ENCODE assay signal across 24 cellular contexts in the genomic region with DNA sequence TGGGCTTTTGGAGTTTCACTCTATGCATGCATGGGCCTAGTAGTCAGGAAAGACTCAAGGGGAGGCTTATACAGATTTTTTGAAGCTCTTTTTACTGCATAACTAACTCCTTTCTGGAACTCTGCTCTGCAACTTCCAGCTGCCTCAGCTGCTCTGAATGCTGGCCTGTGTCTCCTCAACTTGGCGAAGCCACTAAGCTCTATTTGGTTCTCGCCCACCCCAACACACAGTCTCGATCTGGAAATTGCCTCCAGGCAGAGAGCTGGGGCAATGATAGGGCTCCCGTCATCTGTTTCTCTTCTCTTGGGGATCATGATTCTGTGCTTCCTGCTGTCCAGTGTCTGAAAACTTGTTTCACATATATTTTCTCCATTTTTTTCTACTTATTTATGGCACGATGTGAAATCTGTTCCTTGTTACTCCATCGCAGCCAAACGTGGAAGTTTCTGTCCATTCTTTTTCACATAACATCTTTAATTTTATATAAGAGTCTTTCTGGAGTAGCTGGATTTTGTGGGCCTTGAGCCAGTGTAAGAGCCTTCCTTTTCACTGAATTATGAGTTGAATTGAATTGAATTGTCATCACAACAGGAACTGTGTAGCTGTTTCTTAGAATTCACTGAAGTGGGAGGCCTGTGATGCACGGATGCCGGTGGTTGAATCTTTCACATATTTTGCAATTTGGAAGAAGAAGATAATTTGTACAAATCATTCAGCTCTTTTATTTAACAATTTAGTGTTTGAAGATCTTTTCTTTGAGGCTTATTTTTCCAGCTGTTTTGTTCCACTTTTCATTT. TPM values are rescaled to one million over a fixed set of nuclear protein-coding genes. Genes with fewer than 3 reads are reported as not detected.
DNase-seq lines count a peak whose midpoint lies in the region; ATAC-seq, FAIRE-seq and TF ChIP-seq lines count a peak whose summit lies in the region.
"Had no signal": no experiment of that assay in that cellular context is flagged by ENCODE, and none has a peak within 500 bp of the region (broad histone marks: within the 10 kb centered on the region; RNA-seq: fewer than 3 reads in every experiment).

No MANE protein-coding gene starts in this region.

- H3K9ac ChIP-seq in astrocyte (ENCODE audit: low read length): no peak overlapping the region

- peaks cover 45% of the 10 kb centered on the region for H3K79me2 ChIP-seq in astrocyte (ENCODE audit: insufficient read depth, low read length)

- H3K27ac Mint-ChIP-seq in activated T-cell treated with anti-CD3 and anti-CD28 coated beads, Interleukin-2, amount 50 U/mL, for 72 hours: peak overlapping the region; percentile 97
- H3K27ac Mint-ChIP-seq in T-helper 17 cell (peak overlapping the region; percentile 84), astrocyte (ENCODE audit: unreplicated experiment) (no peak overlapping the region), nephron (peak overlapping the region; percentile 34 to 80 (median 53))

- H3K27me3 ChIP-seq in astrocyte (ENCODE audit: insufficient read depth, low read length): no peaks in the 10 kb centered on the region
- H3K27me3 ChIP-seq: sigmoid colon, tibial nerve had no signal

- H3K4me1 ChIP-seq in astrocyte (ENCODE audit: insufficient read depth, low read length): peaks cover 4% of the 10 kb centered on the region
- H3K4me1 ChIP-seq: sigmoid colon, tibial nerve had no signal

- H3K4me2 ChIP-seq in astrocyte (ENCODE audit: low read length): no peak overlapping the region

- DNase-seq in activated T-cell treated with anti-CD3 and anti-CD28 coated beads, Interleukin-2, amount 50 U/mL, for 72 hours: no peak
- no peak for DNase-seq in activated T-cell treated with anti-CD3 and anti-CD28 coated beads, Interleukin-2, amount 50 U/mL, for 1 hour
- DNase-seq in T-helper 17 cell (no peak), astrocyte (ENCODE audit: low read depth) (no peak), RKO (ENCODE audit: low spot score) (no peak), iPS-NIHi11 (ENCODE audit: low spot score) (no peak)
- DNase-seq: cerebellar nuclear complex; mesendoderm; naive B cell; NCI-H1417 treated with DMSO at 0.1 percent for 48 hours; NCI-H2107; NCI-H524; sigmoid colon; stimulated activated CD4-positive, alpha-beta T cell treated with anti-CD3 and anti-CD28 coated beads, Interleukin-1b, Interleukin-23, amount 100 ng/mL, for 48 hours had no signal

- no peak overlapping the region for H3K27ac ChIP-seq in astrocyte (ENCODE audit: low read depth, low read length)
- H3K27ac ChIP-seq: RWPE1, tibial nerve had no signal

- peak; percentile 17 for FAIRE-seq in astrocyte (lab: Jason Lieb, UNC)
- FAIRE-seq: G401.6 had no signal

- H3K9me3 Mint-ChIP-seq in activated T-cell treated with anti-CD3 and anti-CD28 coated beads, Interleukin-2, amount 50 U/mL, for 72 hours: no peaks in the 10 kb centered on the region
- H3K9me3 Mint-ChIP-seq in astrocyte (ENCODE audit: unreplicated experiment) (no peaks in the 10 kb centered on the region), nephron (peaks cover 44% of the 10 kb centered on the region)

- H4K20me1 ChIP-seq in astrocyte (ENCODE audit: insufficient read depth, low read length): peaks cover 49% of the 10 kb centered on the region

- no peak overlapping the region for H3K4me3 ChIP-seq in astrocyte (ENCODE audit: insufficient read depth, low read depth, low read length)
- H3K4me3 ChIP-seq: sigmoid colon, tibial nerve had no signal

- H3K9me3 ChIP-seq in T-helper 17 cell (ENCODE audit: control insufficient read depth, low read length, poor library complexity, severe bottlenecking): no peaks in the 10 kb centered on the region
- no peaks in the 10 kb centered on the region for H3K9me3 ChIP-seq in astrocyte (ENCODE audit: insufficient read depth, low read depth, low read length)
- H3K9me3 ChIP-seq: sigmoid colon, tibial nerve had no signal

- peak overlapping the region in 1 of 2 donors; percentile 42 for H3K4me3 Mint-ChIP-seq in activated T-cell treated with anti-CD3 and anti-CD28 coated beads, Interleukin-2, amount 50 U/mL, for 72 hours
- H3K4me3 Mint-ChIP-seq in T-helper 17 cell (peak overlapping the region; percentile 74), astrocyte (ENCODE audit: unreplicated experiment) (no peak overlapping the region), nephron (peak overlapping the region in 1 of 3 experiments; percentile 17)
- H3K4me3 Mint-ChIP-seq: CD14-positive monocyte, naive B cell had no signal

- TF ChIP-seq CTCF in astrocyte (IDR thresholded peaks at IDR 0.05; ENCODE audit: insufficient read depth, low read depth, low read length) (no peak), nephron (IDR thresholded peaks at IDR 0.05; ENCODE audit: unreplicated experiment in 3 of 3) (no peak)

- H3K27me3 Mint-ChIP-seq in activated T-cell treated with anti-CD3 and anti-CD28 coated beads, Interleukin-2, amount 50 U/mL, for 72 hours (ENCODE audit: low read depth): peaks cover 5% of the 10 kb centered on the region
- H3K27me3 Mint-ChIP-seq in T-helper 17 cell: no peaks in the 10 kb centered on the region
- H3K27me3 Mint-ChIP-seq in astrocyte (ENCODE audit: low read depth, unreplicated experiment): no peaks in the 10 kb centered on the region
- H3K27me3 Mint-ChIP-seq in nephron (ENCODE audit: low read depth): no peaks in the 10 kb centered on the region
- H3K27me3 Mint-ChIP-seq: naive B cell had no signal

- ATAC-seq in activated T-cell treated with anti-CD3 and anti-CD28 coated beads, Interleukin-2, amount 50 U/mL, for 72 hours (replicated peaks in 1 of 2): peak in 1 of 2 donors; percentile 71
- ATAC-seq in T-helper 17 cell (no peak), GM19467 (IDR thresholded peaks at IDR 0.05; ENCODE audit: unreplicated experiment) (no peak)
- ATAC-seq: esophagus mucosa had no signal

- H3K36me3 ChIP-seq in astrocyte (ENCODE audit: insufficient read depth, low read length): peaks cover 4% of the 10 kb centered on the region

- no peak overlapping the region for H2AFZ ChIP-seq in astrocyte (ENCODE audit: low read depth, low read length)

- peaks cover 48% of the 10 kb centered on the region for H3K4me1 Mint-ChIP-seq in activated T-cell treated with anti-CD3 and anti-CD28 coated beads, Interleukin-2, amount 50 U/mL, for 72 hours (ENCODE audit: low read depth)
- H3K4me1 Mint-ChIP-seq in T-helper 17 cell (peaks cover 32% of the 10 kb centered on the region), astrocyte (ENCODE audit: low read depth, unreplicated experiment) (no peaks in the 10 kb centered on the region), nephron (peaks cover 5% of the 10 kb centered on the region)

- H3K36me3 Mint-ChIP-seq in activated T-cell treated with anti-CD3 and anti-CD28 coated beads, Interleukin-2, amount 50 U/mL, for 72 hours (ENCODE audit: insufficient read depth in 2 of 2): peaks cover 23 to 25% of the 10 kb centered on the region in 2 donors
- H3K36me3 Mint-ChIP-seq in T-helper 17 cell (ENCODE audit: low read depth) (peaks cover 10% of the 10 kb centered on the region), astrocyte (ENCODE audit: low read depth, unreplicated experiment) (no peaks in the 10 kb centered on the region), nephron (ENCODE audit: low read depth) (peaks cover 87% of the 10 kb centered on the region)

RNA-seq across cellular contexts. Expression of a gene that starts 9.0 kb away (rescaled TPM):
- total RNA-seq in activated T-cell treated with anti-CD3 and anti-CD28 coated beads, Interleukin-2, amount 50 U/mL, for 72 hours: 10 to 100 TPM; 15.6 to 15.7 TPM
- total RNA-seq in T-helper 17 cell (10 to 100 TPM; 12.0 to 12.4 TPM), astrocyte (14.8 and 14.9 TPM in 2 replicates)

RNA-seq across cellular contexts. Expression of a gene that starts 21.4 kb away (rescaled TPM):
- total RNA-seq in activated T-cell treated with anti-CD3 and anti-CD28 coated beads, Interleukin-2, amount 50 U/mL, for 72 hours: not detected
- total RNA-seq in T-helper 17 cell (not detected), astrocyte (not detected in 2 replicates)
- total RNA-seq: esophagus mucosa, glomerular endothelial cell, IMR-90, M059J, sigmoid colon had no signal

RNA-seq across cellular contexts. Expression of a gene that starts 58.2 kb away (rescaled TPM):
- total RNA-seq in activated T-cell treated with anti-CD3 and anti-CD28 coated beads, Interleukin-2, amount 50 U/mL, for 72 hours: not detected
- not detected for total RNA-seq in T-helper 17 cell
- not detected in 2 replicates for total RNA-seq in astrocyte
- total RNA-seq: esophagus mucosa, glomerular endothelial cell, IMR-90, M059J, sigmoid colon, tibial nerve had no signal
